2 cellular contexts compared by ENCODE assay signal in the genomic region with DNA sequence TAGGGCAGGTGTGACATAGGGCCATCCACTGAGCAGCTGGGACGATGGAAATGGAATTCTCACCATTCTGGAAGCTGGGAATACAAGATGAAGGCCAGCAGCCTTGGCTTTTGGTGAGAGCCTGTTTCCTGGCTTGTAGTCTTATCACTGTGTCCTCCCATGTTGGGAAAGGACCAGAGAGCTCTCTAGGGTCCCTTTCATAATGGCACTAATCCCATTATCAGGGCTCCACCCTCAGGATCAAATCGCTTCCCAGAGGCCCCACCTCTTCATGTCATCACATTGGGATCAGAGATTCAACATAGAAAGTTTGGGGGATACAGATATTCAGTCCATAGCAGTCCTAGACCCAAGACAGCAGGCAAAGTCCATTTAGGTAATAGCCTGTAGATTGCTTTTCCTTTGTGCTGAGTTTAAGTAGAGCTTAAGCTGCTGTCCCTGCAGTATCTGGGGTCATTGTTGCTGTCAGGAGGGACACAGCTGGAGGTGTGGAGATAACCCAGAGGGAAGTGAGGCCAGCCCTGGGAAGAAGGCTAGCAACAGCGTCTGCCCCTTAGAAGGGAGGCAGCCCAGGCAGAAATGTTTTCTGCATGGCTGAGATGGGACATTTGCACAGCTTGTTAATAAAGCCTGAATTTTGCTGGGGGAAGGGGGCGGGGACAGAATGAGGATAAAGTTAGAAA.
TF ChIP-seq lines count a peak whose summit lies in the region.

No MANE protein-coding gene starts in this region.

TF ChIP-seq in SK-N-SH, 30 proteins besides CTCF, POLR2A, EP300 and RAD21 (continued from another document):
- no peak for TF ChIP-seq PBX3 (IDR thresholded peaks at IDR 0.05)
- TF ChIP-seq FOSL2 (IDR thresholded peaks at IDR 0.05; ENCODE audit: borderline replicate concordance, low read depth) = no peak
- no peak for TF ChIP-seq NRF1 (IDR thresholded peaks at IDR 0.05; ENCODE audit: low read depth, low read length)
TF ChIP-seq in SK-N-SH: peak in this region for 0.

TF ChIP-seq in SK-N-SH treated with all-trans-retinoic acid at 6 μM for 48 hours, 23 proteins besides CTCF, POLR2A, EP300 and RAD21 (continued from another document):
- TF ChIP-seq PATZ1 (CRISPR knock-in tag; IDR thresholded peaks at IDR 0.05; ENCODE audit: borderline replicate concordance) = no peak
- TF ChIP-seq POU6F1 (CRISPR knock-in tag; IDR thresholded peaks at IDR 0.05; ENCODE audit: borderline replicate concordance, low read depth) = no peak
